18 cellular contexts compared by ENCODE assay signal in the genomic region with DNA sequence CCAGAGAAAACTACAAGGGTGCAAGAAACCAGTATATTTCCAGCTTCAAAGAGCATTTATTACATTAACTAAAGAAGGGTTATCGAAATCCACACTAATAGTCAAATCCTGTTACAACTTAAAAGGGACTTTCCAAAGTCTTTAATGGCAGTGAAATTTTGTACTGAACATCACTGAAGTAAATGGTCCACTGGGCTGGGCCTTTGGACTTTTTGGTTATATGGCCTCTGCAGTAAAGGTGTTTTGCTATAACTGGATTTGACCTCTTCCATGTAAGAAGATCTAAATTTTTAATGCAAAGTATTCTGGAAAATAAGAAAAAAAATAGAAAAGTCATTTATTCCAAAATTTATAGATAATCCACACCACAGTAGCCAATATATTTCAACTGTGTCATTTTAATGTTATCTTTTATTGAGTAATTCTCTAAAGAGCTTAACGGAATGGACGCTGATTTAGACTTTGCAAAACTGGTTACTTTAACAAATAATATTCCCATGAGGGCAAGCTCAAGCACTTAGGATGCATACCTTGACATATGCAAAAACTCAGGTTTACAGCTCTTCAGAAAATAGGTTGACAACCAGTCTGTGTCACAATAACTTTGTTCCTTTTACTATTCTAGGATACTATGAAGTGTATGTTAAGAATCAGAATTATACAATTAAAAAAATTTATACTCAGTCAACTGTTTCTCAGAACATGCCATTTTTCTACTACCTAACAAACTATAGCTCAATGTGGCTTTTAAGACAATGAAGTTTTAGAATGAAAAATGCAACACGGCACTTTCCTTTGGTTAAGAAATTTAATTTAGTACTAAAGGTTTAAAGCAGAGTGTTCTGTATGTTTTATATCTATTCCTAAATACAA. TPM values are rescaled to one million over a fixed set of nuclear protein-coding genes. Genes with fewer than 3 reads are reported as not detected.
DNase-seq lines count a peak whose midpoint lies in the region; ATAC-seq, FAIRE-seq and TF ChIP-seq lines count a peak whose summit lies in the region.
"Had no signal": no experiment of that assay in that cellular context is flagged by ENCODE, and none has a peak within 500 bp of the region (broad histone marks: within the 10 kb centered on the region; RNA-seq: fewer than 3 reads in every experiment).

No MANE protein-coding gene starts in this region.

- H3K56ac ChIP-seq in H1 (replicated peaks; ENCODE audit: insufficient read length, low read depth, low read length) = no peak overlapping the region

- H2BK20ac ChIP-seq in H1 (ENCODE audit: low read length) = no peak overlapping the region

- H3K4me1 Mint-ChIP-seq in activated CD8-positive, alpha-beta T cell treated with anti-CD3 and anti-CD28 coated beads for 36 hours (ENCODE audit: low read depth) = peaks cover 69% of the 10 kb centered on the region
- peaks cover 63% of the 10 kb centered on the region for H3K4me1 Mint-ChIP-seq in activated CD8-positive, alpha-beta T cell treated with anti-CD3 and anti-CD28 coated beads, Interleukin-2, amount 10 ng/mL, durations not matched to agents 7 days and 5 days (ENCODE audit: low read depth)

- H3K9ac ChIP-seq in H1 (replicated peaks in 1 of 4; ENCODE audit: extremely low read depth in 1 of 4, low read depth in 3 of 4, low read length in 3 of 4) (no peak overlapping the region), skeletal muscle satellite cell (ENCODE audit: low read depth, low read length) (no peak overlapping the region)

- no peak overlapping the region for H2BK12ac ChIP-seq in H1 (ENCODE audit: low read depth, low read length)

- no peak for DNase-seq in activated CD8-positive, alpha-beta T cell treated with anti-CD3 and anti-CD28 coated beads for 36 hours
- no peak for DNase-seq in activated CD8-positive, alpha-beta T cell treated with anti-CD3 and anti-CD28 coated beads, Interleukin-2, amount 10 ng/mL, durations not matched to agents 7 days and 5 days
- no peak for DNase-seq in OCI-LY7 (ENCODE audit: low spot score)
- no peak for DNase-seq in H1 (ENCODE audit: low read depth in 1 of 2, low spot score in 2 of 2)
- DNase-seq in NCI-H187 treated with DMSO at 0.1 percent for 48 hours (lab: John Stamatoyannopoulos, UW) = no peak
- no peak for DNase-seq in A673 (ENCODE audit: low spot score)
- DNase-seq in left colon = no peak
- DNase-seq: activated CD4-positive, alpha-beta T cell treated with anti-CD3 and anti-CD28 coated beads for 48 hours; colonic mucosa; DMS 273 treated with DMSO at 0.1 percent for 48 hours; NCI-H1092 treated with DMSO at 0.1 percent for 48 hours; ovary; spleen; T-helper 1 cell; testis had no signal

- H3K4ac ChIP-seq in H1 (replicated peaks; ENCODE audit: insufficient read length, low read depth, low read length) = no peak overlapping the region

- no peak for TF ChIP-seq RAD21 in H1 (IDR thresholded peaks at IDR 0.05 in 1 of 2, conservative IDR thresholded peaks at IDR 0.05 in 1 of 2; ENCODE audit: low read depth in 2 of 2, low read length in 2 of 2)

- no peak overlapping the region for H2BK5ac ChIP-seq in H1 (ENCODE audit: low read depth, low read length)

- no peaks in the 10 kb centered on the region for H3K9me2 ChIP-seq in OCI-LY7 (ENCODE audit: insufficient read depth, low read length)

- peak overlapping the region; percentile 83 for H3K27ac Mint-ChIP-seq in activated CD8-positive, alpha-beta T cell treated with anti-CD3 and anti-CD28 coated beads for 36 hours
- H3K27ac Mint-ChIP-seq in activated CD8-positive, alpha-beta T cell treated with anti-CD3 and anti-CD28 coated beads, Interleukin-2, amount 10 ng/mL, durations not matched to agents 7 days and 5 days = no peak overlapping the region

- H3K27me3 ChIP-seq in H1 (replicated peaks in 1 of 4; ENCODE audit: control insufficient read depth in 3 of 4, extremely low read depth in 1 of 4, insufficient read depth in 3 of 4, low read length in 3 of 4) (no peaks in the 10 kb centered on the region), skeletal muscle satellite cell (ENCODE audit: control insufficient read depth, insufficient read depth, low read length) (no peaks in the 10 kb centered on the region), A673 (replicated peaks; ENCODE audit: insufficient read depth, low read depth, low read length, poor library complexity) (no peaks in the 10 kb centered on the region)
- H3K27me3 ChIP-seq: colonic mucosa, ovary, spleen, testis had no signal

- no peaks in the 10 kb centered on the region for H3K27me3 Mint-ChIP-seq in activated CD8-positive, alpha-beta T cell treated with anti-CD3 and anti-CD28 coated beads for 36 hours
- H3K27me3 Mint-ChIP-seq in activated CD8-positive, alpha-beta T cell treated with anti-CD3 and anti-CD28 coated beads, Interleukin-2, amount 10 ng/mL, durations not matched to agents 7 days and 5 days (ENCODE audit: low read depth) = no peaks in the 10 kb centered on the region

- no peak overlapping the region for H4K91ac ChIP-seq in H1 (replicated peaks; ENCODE audit: insufficient read length, low read length)

- peaks cover 38% of the 10 kb centered on the region for H3K4me1 ChIP-seq in OCI-LY7 (ENCODE audit: insufficient read depth, low read length, poor library complexity, severe bottlenecking)
- H3K4me1 ChIP-seq in H1 (replicated peaks in 1 of 4; ENCODE audit: control insufficient read depth in 3 of 4, insufficient read depth in 4 of 4, low read length in 3 of 4) = no peaks in the 10 kb centered on the region; a peak in 1 of 7 replicates
- peaks cover 31% of the 10 kb centered on the region for H3K4me1 ChIP-seq in skeletal muscle satellite cell (ENCODE audit: control insufficient read depth, insufficient read depth, low read length)
- H3K4me1 ChIP-seq in A673 (ENCODE audit: insufficient read depth, low read length, poor library complexity, severe bottlenecking) = peaks cover 34% of the 10 kb centered on the region

- H4K8ac ChIP-seq in H1 (ENCODE audit: extremely low read depth, insufficient read depth, low read length) = no peak overlapping the region

- H2BK15ac ChIP-seq in H1 (ENCODE audit: low read length) = no peak overlapping the region

- 0 out of 2 replicates have a peak overlapping the region, but pooled peaks have one; percentile 0 for H3K4me2 ChIP-seq in OCI-LY7 (ENCODE audit: low read length)
- H3K4me2 ChIP-seq in H1 (ENCODE audit: insufficient read depth in 1 of 2, low read depth in 2 of 2, low read length in 2 of 2) = no peak overlapping the region
- H3K4me2 ChIP-seq in skeletal muscle satellite cell (ENCODE audit: low read length) = peak overlapping the region; percentile 62

- H3K18ac ChIP-seq in H1 (ENCODE audit: extremely low read depth, low read length) = no peak overlapping the region

- no peak for TF ChIP-seq EP300 in H1 (IDR thresholded peaks at IDR 0.05; ENCODE audit: borderline replicate concordance in 1 of 2, low read depth in 2 of 2, low read length in 2 of 2)

- H3K79me2 ChIP-seq in OCI-LY7 (ENCODE audit: insufficient read depth, low read depth, low read length) (peaks cover 100% of the 10 kb centered on the region), H1 (ENCODE audit: control insufficient read depth in 1 of 2, insufficient read depth in 2 of 2, low read length in 2 of 2) (peaks cover 24 to 99% of the 10 kb centered on the region in 2 experiments)

- H3K4me3 ChIP-seq in OCI-LY7 (ENCODE audit: low read depth, low read length, poor library complexity, severe bottlenecking) (no peak overlapping the region), H1 (ENCODE audit: extremely low read depth in 1 of 4, insufficient read depth in 2 of 4, low read depth in 3 of 4, low read length in 4 of 4) (no peak overlapping the region), skeletal muscle satellite cell (ENCODE audit: low read length) (no peak overlapping the region), A673 (ENCODE audit: low read depth, low read length, poor library complexity, severe bottlenecking) (no peak overlapping the region)
- H3K4me3 ChIP-seq: colonic mucosa, lung, ovary, testis had no signal

- H4K20me1 ChIP-seq in OCI-LY7 (ENCODE audit: insufficient read depth, low read length) = peaks cover 76% of the 10 kb centered on the region
- peaks cover 22 to 27% of the 10 kb centered on the region in 2 experiments for H4K20me1 ChIP-seq in H1 (replicated peaks in 1 of 2; ENCODE audit: control insufficient read depth in 1 of 2, insufficient read depth in 2 of 2, low read length in 2 of 2)

- 0 out of 3 replicates have a peak, but pooled peaks of 1 of the 2 experiments have one; percentile 2 for TF ChIP-seq POLR2A in H1 (IDR thresholded peaks at IDR 0.05; ENCODE audit: control extremely low read depth in 1 of 2, low read depth in 2 of 2, low read length in 2 of 2)

- H2AFZ ChIP-seq in OCI-LY7 (ENCODE audit: low read length) (no peak overlapping the region), H1 (ENCODE audit: low read length) (no peak overlapping the region)

- TF ChIP-seq CTCF in activated CD8-positive, alpha-beta T cell treated with anti-CD3 and anti-CD28 coated beads for 36 hours (IDR thresholded peaks at IDR 0.05) = no peak
- TF ChIP-seq CTCF in OCI-LY7 (conservative IDR thresholded peaks at IDR 0.05; ENCODE audit: low read length) (no peak), H1 (IDR thresholded peaks at IDR 0.05; ENCODE audit: control extremely low read depth in 1 of 3, insufficient read depth in 1 of 3, low read depth in 1 of 3, low read length in 3 of 3) (no peak), A673 (conservative IDR thresholded peaks at IDR 0.05; ENCODE audit: low read depth, low read length) (no peak)

- H3K36me3 ChIP-seq in OCI-LY7 (ENCODE audit: insufficient read depth, low read length) (peaks cover 100% of the 10 kb centered on the region), H1 (ENCODE audit: control insufficient read depth in 2 of 4, insufficient read depth in 4 of 4, low read length in 3 of 4) (peaks cover 53 to 100% (median 91%) of the 10 kb centered on the region in 4 experiments), skeletal muscle satellite cell (ENCODE audit: insufficient read depth, low read length) (peaks cover 92% of the 10 kb centered on the region), A673 (ENCODE audit: insufficient read depth, low read length, poor library complexity, severe bottlenecking) (peaks cover 100% of the 10 kb centered on the region)
- H3K36me3 ChIP-seq: ovary had no signal

- no peak overlapping the region for H3K14ac ChIP-seq in H1 (ENCODE audit: insufficient read length)

- ATAC-seq in activated CD8-positive, alpha-beta T cell treated with anti-CD3 and anti-CD28 coated beads for 36 hours = no peak
- no peak for ATAC-seq in activated CD8-positive, alpha-beta T cell treated with anti-CD3 and anti-CD28 coated beads, Interleukin-2, amount 10 ng/mL, durations not matched to agents 7 days and 5 days
- no peak for ATAC-seq in left colon

- H3K79me1 ChIP-seq in H1 (ENCODE audit: low read depth, low read length) = no peaks in the 10 kb centered on the region

- FAIRE-seq in H1 (lab: Jason Lieb, UNC) = no peak
- FAIRE-seq: RCC 7860 had no signal

- H2BK120ac ChIP-seq in H1 (replicated peaks; ENCODE audit: low read depth, low read length) = no peak overlapping the region

- peaks cover 80% of the 10 kb centered on the region for H3K36me3 Mint-ChIP-seq in activated CD8-positive, alpha-beta T cell treated with anti-CD3 and anti-CD28 coated beads for 36 hours (ENCODE audit: low read depth)
- H3K36me3 Mint-ChIP-seq in activated CD8-positive, alpha-beta T cell treated with anti-CD3 and anti-CD28 coated beads, Interleukin-2, amount 10 ng/mL, durations not matched to agents 7 days and 5 days (ENCODE audit: low read depth) = peaks cover 71% of the 10 kb centered on the region

- BruUV-seq in OCI-LY7 (replicated peaks; lab: Mats Ljungman, UMichigan) (no TSS peak), A673 (replicated peaks; lab: Mats Ljungman, UMichigan) (no TSS peak)

- no peaks in the 10 kb centered on the region for H3K9me3 Mint-ChIP-seq in activated CD8-positive, alpha-beta T cell treated with anti-CD3 and anti-CD28 coated beads for 36 hours
- no peaks in the 10 kb centered on the region for H3K9me3 Mint-ChIP-seq in activated CD8-positive, alpha-beta T cell treated with anti-CD3 and anti-CD28 coated beads, Interleukin-2, amount 10 ng/mL, durations not matched to agents 7 days and 5 days (ENCODE audit: insufficient read depth)

- H2AK5ac ChIP-seq in H1 (ENCODE audit: low read depth, low read length) = no peak overlapping the region

- POLR2A ChIA-PET in activated CD8-positive, alpha-beta T cell treated with anti-CD3 and anti-CD28 coated beads for 36 hours (lab: Charles Lee) = interaction anchor here (0.6 to 36.9 kb wide), 7 partner anchors 7 to 233 kb away, joined by 3 to 1214 read pairs (median 6); a partner anchor contains a TSS
- POLR2A ChIA-PET in activated CD8-positive, alpha-beta T cell treated with anti-CD3 and anti-CD28 coated beads, Interleukin-2, amount 10 ng/mL, durations not matched to agents 7 days and 5 days (lab: Charles Lee) = interaction anchor here (0.8 to 3.6 kb wide), 10 partner anchors 8 to 71 kb away, joined by 3 to 16 read pairs (median 5); a partner anchor contains a TSS
- POLR2A ChIA-PET in OCI-LY7 (lab: Charles Lee) = interaction anchor here (0.6 to 1.2 kb wide), 2 partner anchors 9 to 30 kb away, joined by 3 to 5 read pairs; no protein-coding TSS in a partner anchor
- POLR2A ChIA-PET in H1 (lab: Charles Lee; ENCODE audit: partially characterized antibody) = interaction anchor here (0.6 to 45.3 kb wide), 22 partner anchors 5 to 737 kb away, joined by 3 to 2341 read pairs (median 4); a partner anchor contains a TSS
- POLR2A ChIA-PET in A673 (lab: Charles Lee; ENCODE audit: low non-redundant PET) = interaction anchor here (0.6 to 0.7 kb wide), 5 partner anchors 8 to 149 kb away, joined by 3 to 4 read pairs (median 3); no protein-coding TSS in a partner anchor

- peak overlapping the region; percentile 13 for H3K4me3 Mint-ChIP-seq in activated CD8-positive, alpha-beta T cell treated with anti-CD3 and anti-CD28 coated beads for 36 hours
- no peak overlapping the region for H3K4me3 Mint-ChIP-seq in activated CD8-positive, alpha-beta T cell treated with anti-CD3 and anti-CD28 coated beads, Interleukin-2, amount 10 ng/mL, durations not matched to agents 7 days and 5 days

- CTCF ChIA-PET in activated CD8-positive, alpha-beta T cell treated with anti-CD3 and anti-CD28 coated beads for 36 hours (lab: Charles Lee) = interaction anchor here (0.9 to 1.3 kb wide), 3 partner anchors 27 to 134 kb away, joined by 3 to 4 read pairs (median 3); no protein-coding TSS in a partner anchor
- CTCF ChIA-PET in activated CD8-positive, alpha-beta T cell treated with anti-CD3 and anti-CD28 coated beads, Interleukin-2, amount 10 ng/mL, durations not matched to agents 7 days and 5 days (lab: Charles Lee) = interaction anchor here (0.6 to 1.6 kb wide), 3 partner anchors 10 to 219 kb away, joined by 3 to 4 read pairs (median 3); a partner anchor contains a TSS
- CTCF ChIA-PET in OCI-LY7 (lab: Charles Lee; ENCODE audit: unreplicated experiment) (no interaction called here), H1 (lab: Charles Lee; ENCODE audit: partially characterized antibody) (interaction anchor here (0.6 to 0.8 kb wide), 2 partner anchors 12 to 148 kb away, joined by 3 to 4 read pairs; no protein-coding TSS in a partner anchor), A673 (lab: Charles Lee) (interaction anchor here (0.6 kb wide), 1 partner anchor 421 kb away, joined by 3 read pairs; no protein-coding TSS in a partner anchor)

- no peaks in the 10 kb centered on the region for H3K23me2 ChIP-seq in H1 (ENCODE audit: low read depth, low read length)

- H3K27ac ChIP-seq in OCI-LY7 (ENCODE audit: low read depth, low read length, poor library complexity, severe bottlenecking) = no peak overlapping the region
- no peak overlapping the region for H3K27ac ChIP-seq in H1 (ENCODE audit: low read depth, low read length)
- no peak overlapping the region for H3K27ac ChIP-seq in A673 (ENCODE audit: low read depth, low read length, poor library complexity, severe bottlenecking)
- H3K27ac ChIP-seq: colonic mucosa, ovary, testis had no signal

- H4K5ac ChIP-seq in H1 (ENCODE audit: insufficient read length, low read depth, low read length) = no peak overlapping the region

- H3K23ac ChIP-seq in H1 (ENCODE audit: insufficient read length) = no peak overlapping the region

- H3K9me3 ChIP-seq in OCI-LY7 (ENCODE audit: low read length) (no peaks in the 10 kb centered on the region), H1 (ENCODE audit: insufficient read depth in 2 of 2, low read depth in 1 of 2, low read length in 1 of 2) (no peaks in the 10 kb centered on the region), skeletal muscle satellite cell (replicated peaks; ENCODE audit: low read length) (no peaks in the 10 kb centered on the region), A673 (ENCODE audit: low read depth, low read length, poor library complexity, severe bottlenecking) (no peaks in the 10 kb centered on the region)
- H3K9me3 ChIP-seq: colonic mucosa, ovary, spleen, testis had no signal

- intact Hi-C loops in activated CD8-positive, alpha-beta T cell treated with anti-CD3 and anti-CD28 coated beads for 36 hours (cut with micrococcal nuclease) = loop anchor here (5.0 kb wide), 2 partner anchors 38 to 73 kb away; a partner anchor contains a TSS
- intact Hi-C loops in OCI-LY7 (cut with micrococcal nuclease; ENCODE audit: unreplicated experiment) = loop anchor here (5.0 kb wide), 1 partner anchor 33 kb away; no protein-coding TSS in a partner anchor
- intact Hi-C loops in A673 (cut with micrococcal nuclease; ENCODE audit: unreplicated experiment) = loop anchor here (5.0 kb wide), 1 partner anchor 33 kb away; no protein-coding TSS in a partner anchor
- intact Hi-C loops in left colon (cut with DNase I, micrococcal nuclease) = no loop called here

- 95% methylated on average over 4 of the region's 4 CpGs; no CpG with 5 or more reads in 1 of the 2 experiments for WGBS in H1 (ENCODE audit: extremely low coverage in 1 of 2, insufficient coverage in 1 of 2, insufficient read length in 1 of 2, insufficient replicate concordance in 2 of 2, low coverage in 1 of 2, low lambda C conversion rate in 2 of 2, missing lambda C conversion rate in 1 of 2), 2 experiments

RNA-seq across cellular contexts. Expression of a gene that starts 7.0 kb away (rescaled TPM):
- total RNA-seq in activated CD8-positive, alpha-beta T cell treated with anti-CD3 and anti-CD28 coated beads for 36 hours = 100 to 1,000 TPM; 317 to 321 TPM
- 100 to 1,000 TPM; 333 to 358 TPM for total RNA-seq in activated CD8-positive, alpha-beta T cell treated with anti-CD3 and anti-CD28 coated beads, Interleukin-2, amount 10 ng/mL, durations not matched to agents 7 days and 5 days
- total RNA-seq in OCI-LY7 (2014; rRNA removed; shearing (Covaris generic)) = 346 and 448 TPM in 2 replicates
- total RNA-seq in OCI-LY7 (2022) (429 and 431 TPM in 2 replicates), A673 (2021) (316 and 329 TPM in 2 replicates), left colon (100 to 1,000 TPM; 221 to 232 TPM)
- total RNA-seq in H1 (2021; fragmentation: NEBNext Ultra II Directional; extraction: Animal tissue kit (Norgen Biotek cat#: 25700)) = 219 and 220 TPM in 2 replicates
- polyA plus RNA-seq in H1 (2011; rRNA removed) = 55.2 and 78.0 TPM in 2 replicates
- polyA plus RNA-seq in H1 (2011; cell fraction: cytosol; rRNA removed) = 91.4 TPM
- 192 TPM for polyA plus RNA-seq in H1 (2011; cell fraction: nucleus; rRNA removed)
- 147 to 209 TPM (median 187 TPM) in 4 replicates for polyA plus RNA-seq in H1 (2012, experiment 1 of 2)
- polyA plus RNA-seq in H1 (2012, experiment 2 of 2) = 17.2 TPM
- 189 TPM for polyA plus RNA-seq in H1 (2013, experiment 1 of 2)
- polyA plus RNA-seq in H1 (2013, experiment 2 of 2) = 163 TPM
- 106 and 152 TPM in 2 replicates for polyA minus RNA-seq in H1 (2011; rRNA and poly(A)+ RNA removed)
- 74.5 TPM for polyA minus RNA-seq in H1 (2011; cell fraction: cytosol; rRNA and poly(A)+ RNA removed)
- polyA minus RNA-seq in H1 (2011; cell fraction: nucleus; rRNA and poly(A)+ RNA removed) = 261 TPM
- total RNA-seq in skeletal muscle satellite cell (2012; rRNA removed) = 181 and 214 TPM in 2 replicates

RNA-seq across cellular contexts. Expression of a gene that starts 35.8 kb away (rescaled TPM):
- total RNA-seq in activated CD8-positive, alpha-beta T cell treated with anti-CD3 and anti-CD28 coated beads for 36 hours = 100 to 1,000 TPM; 146 to 148 TPM
- total RNA-seq in activated CD8-positive, alpha-beta T cell treated with anti-CD3 and anti-CD28 coated beads, Interleukin-2, amount 10 ng/mL, durations not matched to agents 7 days and 5 days = 100 to 1,000 TPM; 134 to 143 TPM
- total RNA-seq in OCI-LY7 (2014; rRNA removed; shearing (Covaris generic)) = 393 and 411 TPM in 2 replicates
- total RNA-seq in OCI-LY7 (2022) = 109 and 164 TPM in 2 replicates
- total RNA-seq in H1 (2021; fragmentation: NEBNext Ultra II Directional; extraction: Animal tissue kit (Norgen Biotek cat#: 25700)) = 164 and 173 TPM in 2 replicates
- 702 and 1,070 TPM in 2 replicates for polyA plus RNA-seq in H1 (2011; rRNA removed)
- 631 TPM for polyA plus RNA-seq in H1 (2011; cell fraction: cytosol; rRNA removed)
- polyA plus RNA-seq in H1 (2011; cell fraction: nucleus; rRNA removed) = 401 TPM
- polyA plus RNA-seq in H1 (2012, experiment 1 of 2) = 114 to 387 TPM (median 323 TPM) in 4 replicates
- 427 TPM for polyA plus RNA-seq in H1 (2012, experiment 2 of 2)
- polyA plus RNA-seq in H1 (2013, experiment 1 of 2) = 546 TPM
- 515 TPM for polyA plus RNA-seq in H1 (2013, experiment 2 of 2)
- 15.1 and 25.8 TPM in 2 replicates for polyA minus RNA-seq in H1 (2011; rRNA and poly(A)+ RNA removed)
- polyA minus RNA-seq in H1 (2011; cell fraction: cytosol; rRNA and poly(A)+ RNA removed) = 45.5 TPM
- polyA minus RNA-seq in H1 (2011; cell fraction: nucleus; rRNA and poly(A)+ RNA removed) = 46.2 TPM
- total RNA-seq in skeletal muscle satellite cell (2012; rRNA removed) = 171 and 228 TPM in 2 replicates
- total RNA-seq in A673 (2021) = 134 and 153 TPM in 2 replicates
- total RNA-seq in left colon = 100 to 1,000 TPM; 148 to 151 TPM

RNA-seq across cellular contexts. Expression of a gene that starts 35.9 kb away (rescaled TPM):
- 10 to 100 TPM; 39.7 to 40.8 TPM for total RNA-seq in activated CD8-positive, alpha-beta T cell treated with anti-CD3 and anti-CD28 coated beads for 36 hours
- total RNA-seq in activated CD8-positive, alpha-beta T cell treated with anti-CD3 and anti-CD28 coated beads, Interleukin-2, amount 10 ng/mL, durations not matched to agents 7 days and 5 days = 10 to 100 TPM; 32.7 to 34.7 TPM
- total RNA-seq in OCI-LY7 (2014; rRNA removed; shearing (Covaris generic)) = 32.8 and 56.2 TPM in 2 replicates
- 41.3 and 43.4 TPM in 2 replicates for total RNA-seq in OCI-LY7 (2022)
- total RNA-seq in H1 (2021; fragmentation: NEBNext Ultra II Directional; extraction: Animal tissue kit (Norgen Biotek cat#: 25700)) = 25.1 and 26.1 TPM in 2 replicates
- 35.4 and 38.8 TPM in 2 replicates for polyA plus RNA-seq in H1 (2011; rRNA removed)
- 34.4 TPM for polyA plus RNA-seq in H1 (2011; cell fraction: cytosol; rRNA removed)
- 37.7 TPM for polyA plus RNA-seq in H1 (2011; cell fraction: nucleus; rRNA removed)
- 21.4 to 26.7 TPM (median 23.6 TPM) in 4 replicates for polyA plus RNA-seq in H1 (2012, experiment 1 of 2)
- 20.6 TPM for polyA plus RNA-seq in H1 (2012, experiment 2 of 2)
- polyA plus RNA-seq in H1 (2013, experiment 1 of 2) = 13.6 TPM
- polyA plus RNA-seq in H1 (2013, experiment 2 of 2) = 12.2 TPM
- 27.2 and 28.3 TPM in 2 replicates for polyA minus RNA-seq in H1 (2011; rRNA and poly(A)+ RNA removed)
- 11.1 TPM for polyA minus RNA-seq in H1 (2011; cell fraction: cytosol; rRNA and poly(A)+ RNA removed)
- polyA minus RNA-seq in H1 (2011; cell fraction: nucleus; rRNA and poly(A)+ RNA removed) = 10.5 TPM
- total RNA-seq in skeletal muscle satellite cell (2012; rRNA removed) = 20.5 and 32.2 TPM in 2 replicates
- 22.2 and 23.2 TPM in 2 replicates for total RNA-seq in A673 (2021)
- total RNA-seq in left colon = 10 to 100 TPM; 31.5 to 39.0 TPM

RNA-seq across cellular contexts. Expression of a gene that starts 36.8 kb away (rescaled TPM):
- total RNA-seq in activated CD8-positive, alpha-beta T cell treated with anti-CD3 and anti-CD28 coated beads for 36 hours = 10 to 100 TPM; 57.9 to 58.8 TPM
- total RNA-seq in activated CD8-positive, alpha-beta T cell treated with anti-CD3 and anti-CD28 coated beads, Interleukin-2, amount 10 ng/mL, durations not matched to agents 7 days and 5 days = 10 to 100 TPM; 53.6 to 61.5 TPM
- total RNA-seq in OCI-LY7 (2014; rRNA removed; shearing (Covaris generic)) = 37.9 and 43.6 TPM in 2 replicates
- total RNA-seq in OCI-LY7 (2022) (47.8 and 51.4 TPM in 2 replicates), A673 (2021) (43.0 and 49.6 TPM in 2 replicates), left colon (10 to 100 TPM; 21.9 to 25.4 TPM)
- 70.1 and 70.3 TPM in 2 replicates for total RNA-seq in H1 (2021; fragmentation: NEBNext Ultra II Directional; extraction: Animal tissue kit (Norgen Biotek cat#: 25700))
- 25.6 and 39.9 TPM in 2 replicates for polyA plus RNA-seq in H1 (2011; rRNA removed)
- polyA plus RNA-seq in H1 (2011; cell fraction: cytosol; rRNA removed) = 38.5 TPM
- polyA plus RNA-seq in H1 (2011; cell fraction: nucleus; rRNA removed) = 80.9 TPM
- polyA plus RNA-seq in H1 (2012, experiment 1 of 2) = 36.4 to 52.6 TPM (median 38.6 TPM) in 4 replicates
- polyA plus RNA-seq in H1 (2012, experiment 2 of 2) = 11.6 TPM
- 38.4 TPM for polyA plus RNA-seq in H1 (2013, experiment 1 of 2)
- polyA plus RNA-seq in H1 (2013, experiment 2 of 2) = 38.0 TPM
- 67.2 and 70.5 TPM in 2 replicates for polyA minus RNA-seq in H1 (2011; rRNA and poly(A)+ RNA removed)
- 45.4 TPM for polyA minus RNA-seq in H1 (2011; cell fraction: cytosol; rRNA and poly(A)+ RNA removed)
- polyA minus RNA-seq in H1 (2011; cell fraction: nucleus; rRNA and poly(A)+ RNA removed) = 86.3 TPM
- 22.3 and 28.9 TPM in 2 replicates for total RNA-seq in skeletal muscle satellite cell (2012; rRNA removed)

Comparison
In these comparisons a context has a peak if more than half of its experiments do, and no peak if none do; other contexts are left out.
1. H3K4me2 ChIP-seq: peak in OCI-LY7 (single experiment) and skeletal muscle satellite cell (single experiment); none in H1 (0 of 2).
2. intact Hi-C loops: an anchor here in activated CD8-positive, alpha-beta T cell treated with anti-CD3 and anti-CD28 coated beads for 36 hours (5.0 kb wide), OCI-LY7 (5.0 kb wide) and A673 (5.0 kb wide); none called in left colon.